In genomic region chr7:95246935-95247370, GRCh38 we compare ENCODE assay signal across 8 cellular contexts.
DNase-seq lines count a peak whose midpoint lies in the region; ATAC-seq and TF ChIP-seq lines count a peak whose summit lies in the region.

No MANE protein-coding gene starts in this region.

- H3K9me3 ChIP-seq in vagina, result no peaks in the 10 kb centered on the region

- H4K5ac ChIP-seq in mesendoderm (ENCODE audit: low read length), result no peak overlapping the region

- no peak overlapping the region for H2BK15ac ChIP-seq in mesendoderm (replicated peaks; ENCODE audit: low read depth)

- no peak overlapping the region for H3K4me2 ChIP-seq in mesendoderm (ENCODE audit: low read length)

- H3K18ac ChIP-seq in mesendoderm (ENCODE audit: low read length), result no peak overlapping the region

- DNase-seq in EH (ENCODE audit: low read depth) (peak; percentile 57), NCI-H1105 treated with DMSO at 0.1 percent for 48 hours (lab: John Stamatoyannopoulos, UW) (peak; percentile 79), SK-MEL-5 (ENCODE audit: low read depth, low spot score) (peak; percentile 95), epithelial cell of esophagus (ENCODE audit: low read depth) (peak; percentile 77), mesendoderm (peak; percentile 88), vagina (ENCODE audit: extremely low spot score in 2 of 2) (no peak)

- no peak overlapping the region for H4K8ac ChIP-seq in mesendoderm (ENCODE audit: low read depth, low read length)

- in situ Hi-C loops in SK-MEL-5 (cut with HindIII; ENCODE audit: low pct_unique_long_range_greater_than_20kb, low sequenced_read_pairs), result no loop called here

- H3K4me3 ChIP-seq in epithelial cell of esophagus (ENCODE audit: low read length) (no peak overlapping the region), mesendoderm (ENCODE audit: low read length) (no peak overlapping the region), vagina (peak overlapping the region in 1 of 2 donors; percentile 1)

- H3K79me2 ChIP-seq in mesendoderm (ENCODE audit: control insufficient read depth, insufficient read depth, low read length), result no peaks in the 10 kb centered on the region

- ATAC-seq in GM21717 (IDR thresholded peaks at IDR 0.05; ENCODE audit: unreplicated experiment), result peak; percentile 55
- no peak for ATAC-seq in GM21423 (IDR thresholded peaks at IDR 0.05; ENCODE audit: unreplicated experiment)

- H3K4me1 ChIP-seq in mesendoderm (ENCODE audit: control insufficient read depth, low read depth, low read length), result no peaks in the 10 kb centered on the region
- no peaks in the 10 kb centered on the region for H3K4me1 ChIP-seq in vagina

- no peak overlapping the region for H2BK5ac ChIP-seq in mesendoderm (ENCODE audit: low read length)

- TF ChIP-seq CTCF in epithelial cell of esophagus (IDR thresholded peaks at IDR 0.05; ENCODE audit: insufficient read depth, low read depth, low read length, missing control alignments) (peak; percentile 78), vagina (IDR thresholded peaks at IDR 0.05) (peak; percentile 5 to 39 (median 37))

- no peak overlapping the region for H3K56ac ChIP-seq in mesendoderm (ENCODE audit: low read length)

- H3K9ac ChIP-seq in mesendoderm (ENCODE audit: low read length), result peak overlapping the region; percentile 43

- H3K36me3 ChIP-seq in mesendoderm (ENCODE audit: control insufficient read depth, insufficient read depth, low read length), result no peaks in the 10 kb centered on the region
- no peaks in the 10 kb centered on the region for H3K36me3 ChIP-seq in vagina

- no peak overlapping the region for H2BK120ac ChIP-seq in mesendoderm (ENCODE audit: low read depth, low read length)

- H3K23ac ChIP-seq in mesendoderm (ENCODE audit: low read length), result no peak overlapping the region

- H3K4ac ChIP-seq in mesendoderm (ENCODE audit: low read depth, low read length), result no peak overlapping the region

- H3K27ac ChIP-seq in mesendoderm (ENCODE audit: low read depth, low read length), result no peak overlapping the region
- no peak overlapping the region for H3K27ac ChIP-seq in vagina

- intact Hi-C loops in vagina (cut with DNase I), result no loop called here

- no CpG with 5 or more reads among the region's 5 CpGs for WGBS in mesendoderm (ENCODE audit: extremely low coverage, insufficient coverage, low lambda C conversion rate)

- no peaks in the 10 kb centered on the region for H3K79me1 ChIP-seq in mesendoderm (ENCODE audit: low read length)

- no peak overlapping the region for H2AK5ac ChIP-seq in mesendoderm (ENCODE audit: low read length)

- no peak for TF ChIP-seq POLR2A in vagina (IDR thresholded peaks at IDR 0.05)

- H3K27me3 ChIP-seq in mesendoderm (ENCODE audit: insufficient read depth, low read length, poor library complexity) (no peaks in the 10 kb centered on the region), vagina (no peaks in the 10 kb centered on the region)

Comparison
In these comparisons a context has a peak if more than half of its experiments do, and no peak if none do; other contexts are left out.
1. DNase-seq: peak in EH (single experiment), NCI-H1105 treated with DMSO at 0.1 percent for 48 hours (single experiment), SK-MEL-5 (single experiment), epithelial cell of esophagus (single experiment) and mesendoderm (single experiment); none in vagina (0 of 2).